Comparison of ENCODE assay signal across 8 cellular contexts in the genomic region with DNA sequence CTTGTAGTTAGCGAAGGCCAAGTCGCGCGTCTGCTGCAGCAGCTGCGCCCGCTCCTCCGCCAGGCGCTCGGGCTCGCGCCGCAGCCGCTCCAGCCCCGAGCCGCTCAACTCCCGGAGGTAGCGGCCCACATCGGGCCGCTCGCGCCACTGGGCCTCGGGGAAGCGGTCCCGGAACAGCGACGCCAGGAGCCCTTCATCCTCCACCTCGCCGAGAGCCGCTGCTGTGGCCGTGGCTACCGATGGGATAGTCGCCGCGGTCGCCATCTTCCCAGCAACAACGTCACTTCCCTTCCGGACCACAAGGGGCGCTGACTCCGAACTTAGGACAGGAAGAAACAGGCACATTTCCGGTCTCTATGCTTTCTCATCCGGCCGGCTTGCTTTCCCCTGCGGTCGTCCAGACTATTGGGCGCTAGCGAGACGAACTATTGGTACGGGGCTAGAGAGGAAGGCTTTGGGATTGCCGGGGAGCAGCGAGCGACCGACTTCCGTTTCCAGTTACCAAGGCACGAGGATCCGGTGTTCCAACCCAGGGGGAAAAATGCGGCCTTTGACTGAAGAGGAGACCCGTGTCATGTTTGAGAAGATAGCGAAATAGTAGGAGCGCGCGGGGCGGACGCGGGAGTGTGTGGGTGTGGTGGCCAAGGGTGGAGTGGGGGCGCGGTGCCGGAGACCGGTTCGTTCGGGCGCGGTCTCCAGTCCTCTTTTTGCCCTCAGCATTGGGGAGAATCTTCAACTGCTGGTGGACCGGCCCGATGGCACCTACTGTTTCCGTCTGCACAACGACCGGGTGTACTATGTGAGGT. TPM values are rescaled to one million over a fixed set of nuclear protein-coding genes. Genes with fewer than 3 reads are reported as not detected.
DNase-seq lines count a peak whose midpoint lies in the region; ATAC-seq and TF ChIP-seq lines count a peak whose summit lies in the region.

A gene with protein sequence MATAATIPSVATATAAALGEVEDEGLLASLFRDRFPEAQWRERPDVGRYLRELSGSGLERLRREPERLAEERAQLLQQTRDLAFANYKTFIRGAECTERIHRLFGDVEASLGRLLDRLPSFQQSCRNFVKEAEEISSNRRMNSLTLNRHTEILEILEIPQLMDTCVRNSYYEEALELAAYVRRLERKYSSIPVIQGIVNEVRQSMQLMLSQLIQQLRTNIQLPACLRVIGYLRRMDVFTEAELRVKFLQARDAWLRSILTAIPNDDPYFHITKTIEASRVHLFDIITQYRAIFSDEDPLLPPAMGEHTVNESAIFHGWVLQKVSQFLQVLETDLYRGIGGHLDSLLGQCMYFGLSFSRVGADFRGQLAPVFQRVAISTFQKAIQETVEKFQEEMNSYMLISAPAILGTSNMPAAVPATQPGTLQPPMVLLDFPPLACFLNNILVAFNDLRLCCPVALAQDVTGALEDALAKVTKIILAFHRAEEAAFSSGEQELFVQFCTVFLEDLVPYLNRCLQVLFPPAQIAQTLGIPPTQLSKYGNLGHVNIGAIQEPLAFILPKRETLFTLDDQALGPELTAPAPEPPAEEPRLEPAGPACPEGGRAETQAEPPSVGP (minus strand): TSS at position 276 of the 806 bp plus-strand sequence. CDS start 12 bp downstream, at position 264.
A gene (plus strand): TSS at position 484 of the 806 bp plus-strand sequence. CDS start 58 bp downstream, at position 542.

- H3K27me3 Mint-ChIP-seq in GM23338 (ENCODE audit: insufficient read depth, low read depth, poor library complexity): peaks cover 17% of the 10 kb centered on the region
- no peaks in the 10 kb centered on the region for H3K27me3 Mint-ChIP-seq in naive B cell
- H3K27me3 Mint-ChIP-seq in stimulated activated memory B cell treated with anti-CD40 and anti-IgM and Interleukin-4, amounts not matched to agents 10 μg/mL and 1 μg/mL and 100 μg/mL, for 72 hours: no peaks in the 10 kb centered on the region

- 0 out of 2 replicates have a peak, but pooled peaks cover 11% of the 10 kb centered on the region for H4K20me1 ChIP-seq in GM23338 (replicated peaks; ENCODE audit: insufficient read depth)

- peak; percentile 98 for ATAC-seq in GM23338
- ATAC-seq in naive B cell (ENCODE audit: low read depth in 2 of 2): peak; percentile 87 to 91
- ATAC-seq in stimulated activated memory B cell treated with anti-CD40 and anti-IgM and Interleukin-4, amounts not matched to agents 10 μg/mL and 1 μg/mL and 100 μg/mL, for 72 hours: peak; percentile 98

- peaks cover 44% of the 10 kb centered on the region for H3K36me3 ChIP-seq in GM23338 (ENCODE audit: insufficient read depth)

- peak within 1 kb of the TSS; percentile 73 for H2AFZ ChIP-seq in GM23338

- H3F3A ChIP-seq in GM23338 (replicated peaks; ENCODE audit: low read depth): peaks cover 32% of the 10 kb centered on the region; the same call in 1 of the 2 replicates

- H3K27me3 ChIP-seq in GM23338 (ENCODE audit: insufficient read depth): no peaks in the 10 kb centered on the region

- H3K4me3 Mint-ChIP-seq in GM23338 (peak within 1 kb of the TSS; percentile 99), naive B cell (peak within 1 kb of the TSS; percentile 93 to 100 (median 100))
- H3K4me3 Mint-ChIP-seq in stimulated activated memory B cell treated with anti-CD40 and anti-IgM and Interleukin-4, amounts not matched to agents 10 μg/mL and 1 μg/mL and 100 μg/mL, for 72 hours: peak within 1 kb of the TSS; percentile 99

- peak within 1 kb of the TSS; percentile 99 for H3K27ac Mint-ChIP-seq in GM23338
- H3K27ac Mint-ChIP-seq in naive B cell: peak within 1 kb of the TSS; percentile 95 to 99 (median 97)
- H3K27ac Mint-ChIP-seq in stimulated activated memory B cell treated with anti-CD40 and anti-IgM and Interleukin-4, amounts not matched to agents 10 μg/mL and 1 μg/mL and 100 μg/mL, for 72 hours: peak within 1 kb of the TSS; percentile 94

- peak within 1 kb of the TSS; percentile 100 for H3K4me2 ChIP-seq in GM23338

- H3K9me2 ChIP-seq in GM23338 (ENCODE audit: insufficient read depth): no peaks in the 10 kb centered on the region

- peaks cover 15% of the 10 kb centered on the region; the same call in 1 of the 2 replicates for H3K4me1 ChIP-seq in GM23338 (ENCODE audit: insufficient read depth)

- DNase-seq in EL: peak; percentile 99
- peak; percentile 100 for DNase-seq in GM23338 (ENCODE audit: low spot score)
- DNase-seq in RPMI8226: peak; percentile 99
- peak; percentile 80 to 84 for DNase-seq in activated T-helper 1 cell treated with anti-CD3 and anti-CD28 coated beads, Interleukin-2, amount 50 U/mL, for 16 hours (ENCODE audit: low read depth in 1 of 2, low spot score in 1 of 2)
- peak; percentile 98 for DNase-seq in fibroblast of gingiva (ENCODE audit: low read depth)
- DNase-seq in naive B cell: peak; percentile 89

- peak within 1 kb of the TSS; percentile 99 for H3K4me3 ChIP-seq in GM23338

- TF ChIP-seq CTCF in GM23338 (conservative IDR thresholded peaks at IDR 0.05; ENCODE audit: low read depth in 2 of 2) (peak; percentile 63 to 75), LNCAP (IDR thresholded peaks at IDR 0.05) (peak; percentile 73)

- H3K36me3 Mint-ChIP-seq in GM23338 (ENCODE audit: low read depth) (peaks cover 81% of the 10 kb centered on the region), naive B cell (peaks cover 8 to 10% of the 10 kb centered on the region in 2 donors)
- H3K36me3 Mint-ChIP-seq in stimulated activated memory B cell treated with anti-CD40 and anti-IgM and Interleukin-4, amounts not matched to agents 10 μg/mL and 1 μg/mL and 100 μg/mL, for 72 hours: peaks cover 33% of the 10 kb centered on the region

- H3K27ac ChIP-seq in GM23338 (ENCODE audit: low read depth): peak within 1 kb of the TSS; percentile 92

- peaks cover 22% of the 10 kb centered on the region for H3K4me1 Mint-ChIP-seq in GM23338
- peaks cover 22 to 46% (median 44%) of the 10 kb centered on the region in 3 donors for H3K4me1 Mint-ChIP-seq in naive B cell
- H3K4me1 Mint-ChIP-seq in stimulated activated memory B cell treated with anti-CD40 and anti-IgM and Interleukin-4, amounts not matched to agents 10 μg/mL and 1 μg/mL and 100 μg/mL, for 72 hours: peaks cover 53% of the 10 kb centered on the region

- peaks cover 52% of the 10 kb centered on the region for H3K79me2 ChIP-seq in GM23338 (replicated peaks; ENCODE audit: insufficient read depth)

- H3K9me3 Mint-ChIP-seq in GM23338 (no peaks in the 10 kb centered on the region; the same call in 2 of the 3 replicates), naive B cell (no peaks in the 10 kb centered on the region)
- no peaks in the 10 kb centered on the region for H3K9me3 Mint-ChIP-seq in stimulated activated memory B cell treated with anti-CD40 and anti-IgM and Interleukin-4, amounts not matched to agents 10 μg/mL and 1 μg/mL and 100 μg/mL, for 72 hours

TF ChIP-seq in GM23338, 12 proteins besides CTCF, POLR2A, EP300 and RAD21:
- TF ChIP-seq ZNF114 (CRISPR knock-in tag; IDR thresholded peaks at IDR 0.05) (no peak), JUNB (IDR thresholded peaks at IDR 0.05; ENCODE audit: unreplicated experiment) (peak; percentile 13), STAT1 (IDR thresholded peaks at IDR 0.05; ENCODE audit: unreplicated experiment) (no peak), POLR2AphosphoS5 (IDR thresholded peaks at IDR 0.05; ENCODE audit: low read depth) (peak; percentile 94), CREB1 (CRISPR knock-in tag; IDR thresholded peaks at IDR 0.05; ENCODE audit: low read depth) (peak; percentile 88), EZH2phosphoT487 (IDR thresholded peaks at IDR 0.05; ENCODE audit: unreplicated experiment) (no peak), NANOG (IDR thresholded peaks at IDR 0.05; ENCODE audit: borderline replicate concordance) (no peak), ZNF331 (CRISPR knock-in tag; IDR thresholded peaks at IDR 0.05; ENCODE audit: low read depth) (no peak)
- TF ChIP-seq, protein P1, sequence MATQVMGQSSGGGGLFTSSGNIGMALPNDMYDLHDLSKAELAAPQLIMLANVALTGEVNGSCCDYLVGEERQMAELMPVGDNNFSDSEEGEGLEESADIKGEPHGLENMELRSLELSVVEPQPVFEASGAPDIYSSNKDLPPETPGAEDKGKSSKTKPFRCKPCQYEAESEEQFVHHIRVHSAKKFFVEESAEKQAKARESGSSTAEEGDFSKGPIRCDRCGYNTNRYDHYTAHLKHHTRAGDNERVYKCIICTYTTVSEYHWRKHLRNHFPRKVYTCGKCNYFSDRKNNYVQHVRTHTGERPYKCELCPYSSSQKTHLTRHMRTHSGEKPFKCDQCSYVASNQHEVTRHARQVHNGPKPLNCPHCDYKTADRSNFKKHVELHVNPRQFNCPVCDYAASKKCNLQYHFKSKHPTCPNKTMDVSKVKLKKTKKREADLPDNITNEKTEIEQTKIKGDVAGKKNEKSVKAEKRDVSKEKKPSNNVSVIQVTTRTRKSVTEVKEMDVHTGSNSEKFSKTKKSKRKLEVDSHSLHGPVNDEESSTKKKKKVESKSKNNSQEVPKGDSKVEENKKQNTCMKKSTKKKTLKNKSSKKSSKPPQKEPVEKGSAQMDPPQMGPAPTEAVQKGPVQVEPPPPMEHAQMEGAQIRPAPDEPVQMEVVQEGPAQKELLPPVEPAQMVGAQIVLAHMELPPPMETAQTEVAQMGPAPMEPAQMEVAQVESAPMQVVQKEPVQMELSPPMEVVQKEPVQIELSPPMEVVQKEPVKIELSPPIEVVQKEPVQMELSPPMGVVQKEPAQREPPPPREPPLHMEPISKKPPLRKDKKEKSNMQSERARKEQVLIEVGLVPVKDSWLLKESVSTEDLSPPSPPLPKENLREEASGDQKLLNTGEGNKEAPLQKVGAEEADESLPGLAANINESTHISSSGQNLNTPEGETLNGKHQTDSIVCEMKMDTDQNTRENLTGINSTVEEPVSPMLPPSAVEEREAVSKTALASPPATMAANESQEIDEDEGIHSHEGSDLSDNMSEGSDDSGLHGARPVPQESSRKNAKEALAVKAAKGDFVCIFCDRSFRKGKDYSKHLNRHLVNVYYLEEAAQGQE (IDR thresholded peaks at IDR 0.05; ENCODE audit: unreplicated experiment): no peak
- TF ChIP-seq, protein P2, sequence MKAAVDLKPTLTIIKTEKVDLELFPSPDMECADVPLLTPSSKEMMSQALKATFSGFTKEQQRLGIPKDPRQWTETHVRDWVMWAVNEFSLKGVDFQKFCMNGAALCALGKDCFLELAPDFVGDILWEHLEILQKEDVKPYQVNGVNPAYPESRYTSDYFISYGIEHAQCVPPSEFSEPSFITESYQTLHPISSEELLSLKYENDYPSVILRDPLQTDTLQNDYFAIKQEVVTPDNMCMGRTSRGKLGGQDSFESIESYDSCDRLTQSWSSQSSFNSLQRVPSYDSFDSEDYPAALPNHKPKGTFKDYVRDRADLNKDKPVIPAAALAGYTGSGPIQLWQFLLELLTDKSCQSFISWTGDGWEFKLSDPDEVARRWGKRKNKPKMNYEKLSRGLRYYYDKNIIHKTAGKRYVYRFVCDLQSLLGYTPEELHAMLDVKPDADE (IDR thresholded peaks at IDR 0.05): peak; percentile 93

RNA-seq across cellular contexts. Expression of the first gene that starts in this region (rescaled TPM):
- total RNA-seq in GM23338 (2014; rRNA removed; shearing (Covaris generic)): 55.7 and 79.9 TPM in 2 replicates
- polyA plus RNA-seq in GM23338 (2016; fragmentation: Nextera tagmentation; extraction: Ambion mirVana) (18.2 and 21.4 TPM in 2 replicates), naive B cell (ENCODE audit: low read depth in 6 of 6) (10 to 100 TPM; 25.4 to 57.1 (median 34.3) TPM)

RNA-seq across cellular contexts. Expression of the second gene that starts in this region (rescaled TPM):
- total RNA-seq in GM23338 (2014; rRNA removed; shearing (Covaris generic)): 30.4 and 32.7 TPM in 2 replicates
- polyA plus RNA-seq in GM23338 (2016; fragmentation: Nextera tagmentation; extraction: Ambion mirVana) (42.9 and 47.4 TPM in 2 replicates), naive B cell (ENCODE audit: low read depth in 6 of 6) (10 to 100 TPM; 21.0 to 30.4 (median 23.7) TPM)

Comparison
In these comparisons a context has a peak if more than half of its experiments do, and no peak if none do; other contexts are left out.
1. Peak in every context shown above with its lines: DNase-seq, ATAC-seq, H3K4me3 ChIP-seq and H3K27ac ChIP-seq.